2 cellular contexts compared by ENCODE assay signal in the genomic region with DNA sequence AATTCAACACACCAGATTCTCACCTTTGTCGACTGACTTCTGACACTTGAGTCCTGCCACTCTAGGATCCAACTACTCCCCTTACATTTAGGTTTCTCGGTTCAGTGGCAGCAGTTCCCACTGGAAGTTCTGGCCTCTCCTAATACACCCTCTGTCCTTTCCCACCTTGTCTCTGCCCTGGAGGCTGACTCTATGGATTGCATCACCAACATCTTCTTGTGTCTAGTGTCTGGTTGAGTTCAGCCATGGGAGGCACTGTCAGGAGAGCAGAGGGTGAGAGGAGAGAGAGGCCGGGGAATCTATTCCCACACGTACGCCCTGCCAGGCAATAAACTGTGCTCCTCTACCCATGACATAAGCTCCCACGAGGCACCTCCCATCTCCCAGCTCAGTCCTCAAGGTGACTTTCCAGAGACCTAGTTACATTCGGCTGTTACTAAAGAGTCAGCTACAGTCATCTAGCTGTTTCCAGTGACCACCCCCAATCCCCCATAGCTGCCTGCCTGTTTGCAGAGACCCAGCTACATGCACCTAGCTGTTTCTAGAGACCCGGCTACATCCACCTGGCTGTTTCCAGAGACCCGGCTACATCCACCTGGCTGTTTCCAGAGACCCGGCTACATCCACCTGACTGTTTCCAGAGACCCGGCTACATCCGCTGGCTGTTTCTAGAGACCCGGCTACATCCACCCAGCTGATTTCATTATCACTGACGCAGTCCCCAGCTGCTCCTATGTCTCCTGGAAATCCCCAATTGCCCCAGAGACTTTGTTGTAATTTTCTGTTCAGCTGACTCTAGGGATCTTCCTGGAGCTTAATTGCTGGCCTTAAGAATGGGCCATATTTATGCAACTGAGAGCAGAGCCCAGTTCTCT.
TF ChIP-seq lines count a peak whose summit lies in the region.

No MANE protein-coding gene starts in this region.

TF ChIP-seq in HEK293, 187 proteins besides CTCF, POLR2A, EP300 and RAD21:
- TF ChIP-seq, protein P1, sequence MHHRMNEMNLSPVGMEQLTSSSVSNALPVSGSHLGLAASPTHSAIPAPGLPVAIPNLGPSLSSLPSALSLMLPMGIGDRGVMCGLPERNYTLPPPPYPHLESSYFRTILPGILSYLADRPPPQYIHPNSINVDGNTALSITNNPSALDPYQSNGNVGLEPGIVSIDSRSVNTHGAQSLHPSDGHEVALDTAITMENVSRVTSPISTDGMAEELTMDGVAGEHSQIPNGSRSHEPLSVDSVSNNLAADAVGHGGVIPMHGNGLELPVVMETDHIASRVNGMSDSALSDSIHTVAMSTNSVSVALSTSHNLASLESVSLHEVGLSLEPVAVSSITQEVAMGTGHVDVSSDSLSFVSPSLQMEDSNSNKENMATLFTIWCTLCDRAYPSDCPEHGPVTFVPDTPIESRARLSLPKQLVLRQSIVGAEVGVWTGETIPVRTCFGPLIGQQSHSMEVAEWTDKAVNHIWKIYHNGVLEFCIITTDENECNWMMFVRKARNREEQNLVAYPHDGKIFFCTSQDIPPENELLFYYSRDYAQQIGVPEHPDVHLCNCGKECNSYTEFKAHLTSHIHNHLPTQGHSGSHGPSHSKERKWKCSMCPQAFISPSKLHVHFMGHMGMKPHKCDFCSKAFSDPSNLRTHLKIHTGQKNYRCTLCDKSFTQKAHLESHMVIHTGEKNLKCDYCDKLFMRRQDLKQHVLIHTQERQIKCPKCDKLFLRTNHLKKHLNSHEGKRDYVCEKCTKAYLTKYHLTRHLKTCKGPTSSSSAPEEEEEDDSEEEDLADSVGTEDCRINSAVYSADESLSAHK (tag by site-specific recombination; IDR thresholded peaks at IDR 0.05): peak; percentile 97
- TF ChIP-seq ZNF529 (tag by site-specific recombination; IDR thresholded peaks at IDR 0.05; ENCODE audit: insufficient replicate concordance): no peak

TF ChIP-seq in GM12878, 131 proteins besides CTCF, POLR2A, EP300 and RAD21 (continues in another document):
- peak; percentile 65 for TF ChIP-seq YY1 (IDR thresholded peaks at IDR 0.05; ENCODE audit: low read depth, low read length)
- TF ChIP-seq NR2F1 (conservative IDR thresholded peaks at IDR 0.05): no peak
- TF ChIP-seq RCOR1 (conservative IDR thresholded peaks at IDR 0.05; ENCODE audit: low read depth, low read length): peak; percentile 100
- TF ChIP-seq ZZZ3 (IDR thresholded peaks at IDR 0.05; ENCODE audit: control insufficient read depth, insufficient read length, low read depth): peak; percentile 90
- 0 out of 2 replicates have a peak, but pooled peaks have one; percentile 53 for TF ChIP-seq CREM (IDR thresholded peaks at IDR 0.05; ENCODE audit: low read depth)
- TF ChIP-seq TARDBP (IDR thresholded peaks at IDR 0.05; ENCODE audit: borderline replicate concordance): peak; percentile 35; the same call in 1 of the 2 replicates
- TF ChIP-seq BCL11A (IDR thresholded peaks at IDR 0.05; ENCODE audit: low read depth, low read length): no peak
- peak; percentile 88 for TF ChIP-seq TCF12 (IDR thresholded peaks at IDR 0.05; ENCODE audit: low read depth, low read length)
- peak; percentile 91 for TF ChIP-seq RELA (IDR thresholded peaks at IDR 0.05; ENCODE audit: borderline replicate concordance, partially characterized antibody)
- peak; percentile 71; the same call in 1 of the 2 replicates for TF ChIP-seq ESRRA (IDR thresholded peaks at IDR 0.05; ENCODE audit: low read length)
- no peak for TF ChIP-seq FOXK2 (IDR thresholded peaks at IDR 0.05)
- no peak for TF ChIP-seq KLF5 (IDR thresholded peaks at IDR 0.05; ENCODE audit: partially characterized antibody)
- TF ChIP-seq EED (IDR thresholded peaks at IDR 0.05; ENCODE audit: low read depth): peak; percentile 31; the same call in 1 of the 2 replicates
- TF ChIP-seq PAX8 (IDR thresholded peaks at IDR 0.05): no peak
- no peak for TF ChIP-seq TAF1 (IDR thresholded peaks at IDR 0.05; ENCODE audit: borderline replicate concordance, low read depth, low read length)
- no peak for TF ChIP-seq MYC (IDR thresholded peaks at IDR 0.05; ENCODE audit: insufficient read depth, insufficient read length, insufficient replicate concordance, low read length, severe bottlenecking)
- no peak for TF ChIP-seq TBL1XR1 (IDR thresholded peaks at IDR 0.05; ENCODE audit: low read depth, low read length)
- TF ChIP-seq CREB1 (IDR thresholded peaks at IDR 0.05; ENCODE audit: low read depth): peak; percentile 55; the same call in 1 of the 2 replicates
- TF ChIP-seq JUNB (IDR thresholded peaks at IDR 0.05): peak; percentile 34; the same call in 1 of the 2 replicates
- TF ChIP-seq, protein P2, sequence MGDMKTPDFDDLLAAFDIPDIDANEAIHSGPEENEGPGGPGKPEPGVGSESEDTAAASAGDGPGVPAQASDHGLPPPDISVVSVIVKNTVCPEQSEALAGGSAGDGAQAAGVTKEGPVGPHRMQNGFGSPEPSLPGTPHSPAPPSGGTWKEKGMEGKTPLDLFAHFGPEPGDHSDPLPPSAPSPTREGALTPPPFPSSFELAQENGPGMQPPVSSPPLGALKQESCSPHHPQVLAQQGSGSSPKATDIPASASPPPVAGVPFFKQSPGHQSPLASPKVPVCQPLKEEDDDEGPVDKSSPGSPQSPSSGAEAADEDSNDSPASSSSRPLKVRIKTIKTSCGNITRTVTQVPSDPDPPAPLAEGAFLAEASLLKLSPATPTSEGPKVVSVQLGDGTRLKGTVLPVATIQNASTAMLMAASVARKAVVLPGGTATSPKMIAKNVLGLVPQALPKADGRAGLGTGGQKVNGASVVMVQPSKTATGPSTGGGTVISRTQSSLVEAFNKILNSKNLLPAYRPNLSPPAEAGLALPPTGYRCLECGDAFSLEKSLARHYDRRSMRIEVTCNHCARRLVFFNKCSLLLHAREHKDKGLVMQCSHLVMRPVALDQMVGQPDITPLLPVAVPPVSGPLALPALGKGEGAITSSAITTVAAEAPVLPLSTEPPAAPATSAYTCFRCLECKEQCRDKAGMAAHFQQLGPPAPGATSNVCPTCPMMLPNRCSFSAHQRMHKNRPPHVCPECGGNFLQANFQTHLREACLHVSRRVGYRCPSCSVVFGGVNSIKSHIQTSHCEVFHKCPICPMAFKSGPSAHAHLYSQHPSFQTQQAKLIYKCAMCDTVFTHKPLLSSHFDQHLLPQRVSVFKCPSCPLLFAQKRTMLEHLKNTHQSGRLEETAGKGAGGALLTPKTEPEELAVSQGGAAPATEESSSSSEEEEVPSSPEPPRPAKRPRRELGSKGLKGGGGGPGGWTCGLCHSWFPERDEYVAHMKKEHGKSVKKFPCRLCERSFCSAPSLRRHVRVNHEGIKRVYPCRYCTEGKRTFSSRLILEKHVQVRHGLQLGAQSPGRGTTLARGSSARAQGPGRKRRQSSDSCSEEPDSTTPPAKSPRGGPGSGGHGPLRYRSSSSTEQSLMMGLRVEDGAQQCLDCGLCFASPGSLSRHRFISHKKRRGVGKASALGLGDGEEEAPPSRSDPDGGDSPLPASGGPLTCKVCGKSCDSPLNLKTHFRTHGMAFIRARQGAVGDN (IDR thresholded peaks at IDR 0.05): no peak
- TF ChIP-seq, protein P3, sequence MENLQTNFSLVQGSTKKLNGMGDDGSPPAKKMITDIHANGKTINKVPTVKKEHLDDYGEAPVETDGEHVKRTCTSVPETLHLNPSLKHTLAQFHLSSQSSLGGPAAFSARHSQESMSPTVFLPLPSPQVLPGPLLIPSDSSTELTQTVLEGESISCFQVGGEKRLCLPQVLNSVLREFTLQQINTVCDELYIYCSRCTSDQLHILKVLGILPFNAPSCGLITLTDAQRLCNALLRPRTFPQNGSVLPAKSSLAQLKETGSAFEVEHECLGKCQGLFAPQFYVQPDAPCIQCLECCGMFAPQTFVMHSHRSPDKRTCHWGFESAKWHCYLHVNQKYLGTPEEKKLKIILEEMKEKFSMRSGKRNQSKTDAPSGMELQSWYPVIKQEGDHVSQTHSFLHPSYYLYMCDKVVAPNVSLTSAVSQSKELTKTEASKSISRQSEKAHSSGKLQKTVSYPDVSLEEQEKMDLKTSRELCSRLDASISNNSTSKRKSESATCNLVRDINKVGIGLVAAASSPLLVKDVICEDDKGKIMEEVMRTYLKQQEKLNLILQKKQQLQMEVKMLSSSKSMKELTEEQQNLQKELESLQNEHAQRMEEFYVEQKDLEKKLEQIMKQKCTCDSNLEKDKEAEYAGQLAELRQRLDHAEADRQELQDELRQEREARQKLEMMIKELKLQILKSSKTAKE (IDR thresholded peaks at IDR 0.05; ENCODE audit: low read depth, poor library complexity, severe bottlenecking): no peak
- TF ChIP-seq BACH1 (IDR thresholded peaks at IDR 0.05; ENCODE audit: borderline replicate concordance): no peak
- TF ChIP-seq, protein P4, sequence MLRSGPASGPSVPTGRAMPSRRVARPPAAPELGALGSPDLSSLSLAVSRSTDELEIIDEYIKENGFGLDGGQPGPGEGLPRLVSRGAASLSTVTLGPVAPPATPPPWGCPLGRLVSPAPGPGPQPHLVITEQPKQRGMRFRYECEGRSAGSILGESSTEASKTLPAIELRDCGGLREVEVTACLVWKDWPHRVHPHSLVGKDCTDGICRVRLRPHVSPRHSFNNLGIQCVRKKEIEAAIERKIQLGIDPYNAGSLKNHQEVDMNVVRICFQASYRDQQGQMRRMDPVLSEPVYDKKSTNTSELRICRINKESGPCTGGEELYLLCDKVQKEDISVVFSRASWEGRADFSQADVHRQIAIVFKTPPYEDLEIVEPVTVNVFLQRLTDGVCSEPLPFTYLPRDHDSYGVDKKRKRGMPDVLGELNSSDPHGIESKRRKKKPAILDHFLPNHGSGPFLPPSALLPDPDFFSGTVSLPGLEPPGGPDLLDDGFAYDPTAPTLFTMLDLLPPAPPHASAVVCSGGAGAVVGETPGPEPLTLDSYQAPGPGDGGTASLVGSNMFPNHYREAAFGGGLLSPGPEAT (IDR thresholded peaks at IDR 0.05; ENCODE audit: low read depth): peak; percentile 70; the same call in 1 of the 2 replicates
- TF ChIP-seq, protein P5, sequence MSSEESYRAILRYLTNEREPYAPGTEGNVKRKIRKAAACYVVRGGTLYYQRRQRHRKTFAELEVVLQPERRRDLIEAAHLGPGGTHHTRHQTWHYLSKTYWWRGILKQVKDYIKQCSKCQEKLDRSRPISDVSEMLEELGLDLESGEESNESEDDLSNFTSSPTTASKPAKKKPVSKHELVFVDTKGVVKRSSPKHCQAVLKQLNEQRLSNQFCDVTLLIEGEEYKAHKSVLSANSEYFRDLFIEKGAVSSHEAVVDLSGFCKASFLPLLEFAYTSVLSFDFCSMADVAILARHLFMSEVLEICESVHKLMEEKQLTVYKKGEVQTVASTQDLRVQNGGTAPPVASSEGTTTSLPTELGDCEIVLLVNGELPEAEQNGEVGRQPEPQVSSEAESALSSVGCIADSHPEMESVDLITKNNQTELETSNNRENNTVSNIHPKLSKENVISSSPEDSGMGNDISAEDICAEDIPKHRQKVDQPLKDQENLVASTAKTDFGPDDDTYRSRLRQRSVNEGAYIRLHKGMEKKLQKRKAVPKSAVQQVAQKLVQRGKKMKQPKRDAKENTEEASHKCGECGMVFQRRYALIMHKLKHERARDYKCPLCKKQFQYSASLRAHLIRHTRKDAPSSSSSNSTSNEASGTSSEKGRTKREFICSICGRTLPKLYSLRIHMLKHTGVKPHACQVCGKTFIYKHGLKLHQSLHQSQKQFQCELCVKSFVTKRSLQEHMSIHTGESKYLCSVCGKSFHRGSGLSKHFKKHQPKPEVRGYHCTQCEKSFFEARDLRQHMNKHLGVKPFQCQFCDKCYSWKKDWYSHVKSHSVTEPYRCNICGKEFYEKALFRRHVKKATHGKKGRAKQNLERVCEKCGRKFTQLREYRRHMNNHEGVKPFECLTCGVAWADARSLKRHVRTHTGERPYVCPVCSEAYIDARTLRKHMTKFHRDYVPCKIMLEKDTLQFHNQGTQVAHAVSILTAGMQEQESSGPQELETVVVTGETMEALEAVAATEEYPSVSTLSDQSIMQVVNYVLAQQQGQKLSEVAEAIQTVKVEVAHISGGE (CRISPR knock-in tag; IDR thresholded peaks at IDR 0.05): no peak
- TF ChIP-seq ZSCAN29 (IDR thresholded peaks at IDR 0.05): peak; percentile 95
- TF ChIP-seq NBN (IDR thresholded peaks at IDR 0.05): peak; percentile 41; the same call in 1 of the 2 replicates
- peak; percentile 100 for TF ChIP-seq SMARCA5 (IDR thresholded peaks at IDR 0.05)
- TF ChIP-seq, protein P6, sequence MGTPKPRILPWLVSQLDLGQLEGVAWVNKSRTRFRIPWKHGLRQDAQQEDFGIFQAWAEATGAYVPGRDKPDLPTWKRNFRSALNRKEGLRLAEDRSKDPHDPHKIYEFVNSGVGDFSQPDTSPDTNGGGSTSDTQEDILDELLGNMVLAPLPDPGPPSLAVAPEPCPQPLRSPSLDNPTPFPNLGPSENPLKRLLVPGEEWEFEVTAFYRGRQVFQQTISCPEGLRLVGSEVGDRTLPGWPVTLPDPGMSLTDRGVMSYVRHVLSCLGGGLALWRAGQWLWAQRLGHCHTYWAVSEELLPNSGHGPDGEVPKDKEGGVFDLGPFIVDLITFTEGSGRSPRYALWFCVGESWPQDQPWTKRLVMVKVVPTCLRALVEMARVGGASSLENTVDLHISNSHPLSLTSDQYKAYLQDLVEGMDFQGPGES (IDR thresholded peaks at IDR 0.05): no peak
- no peak for TF ChIP-seq CBX5 (IDR thresholded peaks at IDR 0.05; ENCODE audit: low read depth)
- 0 out of 2 replicates have a peak, but pooled peaks have one; percentile 17 for TF ChIP-seq TCF7 (IDR thresholded peaks at IDR 0.05; ENCODE audit: borderline replicate concordance)
- TF ChIP-seq, protein P7, sequence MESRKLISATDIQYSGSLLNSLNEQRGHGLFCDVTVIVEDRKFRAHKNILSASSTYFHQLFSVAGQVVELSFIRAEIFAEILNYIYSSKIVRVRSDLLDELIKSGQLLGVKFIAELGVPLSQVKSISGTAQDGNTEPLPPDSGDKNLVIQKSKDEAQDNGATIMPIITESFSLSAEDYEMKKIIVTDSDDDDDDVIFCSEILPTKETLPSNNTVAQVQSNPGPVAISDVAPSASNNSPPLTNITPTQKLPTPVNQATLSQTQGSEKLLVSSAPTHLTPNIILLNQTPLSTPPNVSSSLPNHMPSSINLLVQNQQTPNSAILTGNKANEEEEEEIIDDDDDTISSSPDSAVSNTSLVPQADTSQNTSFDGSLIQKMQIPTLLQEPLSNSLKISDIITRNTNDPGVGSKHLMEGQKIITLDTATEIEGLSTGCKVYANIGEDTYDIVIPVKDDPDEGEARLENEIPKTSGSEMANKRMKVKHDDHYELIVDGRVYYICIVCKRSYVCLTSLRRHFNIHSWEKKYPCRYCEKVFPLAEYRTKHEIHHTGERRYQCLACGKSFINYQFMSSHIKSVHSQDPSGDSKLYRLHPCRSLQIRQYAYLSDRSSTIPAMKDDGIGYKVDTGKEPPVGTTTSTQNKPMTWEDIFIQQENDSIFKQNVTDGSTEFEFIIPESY (IDR thresholded peaks at IDR 0.05): no peak
- no peak for TF ChIP-seq ZNF274 (IDR thresholded peaks at IDR 0.05; ENCODE audit: insufficient read depth, insufficient read length)
- no peak for TF ChIP-seq SPI1 (IDR thresholded peaks at IDR 0.05; ENCODE audit: borderline replicate concordance, insufficient read depth, low read depth, low read length)
- 0 out of 2 replicates have a peak, but pooled peaks have one; percentile 39 for TF ChIP-seq TCF3 (IDR thresholded peaks at IDR 0.05; ENCODE audit: borderline replicate concordance, insufficient read depth, low read depth, low read length)
- TF ChIP-seq ZNF217 (IDR thresholded peaks at IDR 0.05): 0 out of 2 replicates have a peak, but pooled peaks have one; percentile 23
- no peak for TF ChIP-seq MYB (IDR thresholded peaks at IDR 0.05; ENCODE audit: borderline replicate concordance, low read depth, low read length)
- no peak for TF ChIP-seq FOS (IDR thresholded peaks at IDR 0.05; ENCODE audit: borderline replicate concordance, extremely low read depth, insufficient read length)
- TF ChIP-seq MEF2A (IDR thresholded peaks at IDR 0.05; ENCODE audit: insufficient read depth, low read depth, low read length): 0 out of 2 replicates have a peak, but pooled peaks have one; percentile 9
- no peak for TF ChIP-seq BHLHE40 (IDR thresholded peaks at IDR 0.05; ENCODE audit: borderline replicate concordance in 1 of 2, low read depth in 2 of 2, low read length in 1 of 2)
